Comparison of ENCODE assay signal across 2 cellular contexts in the genomic region with DNA sequence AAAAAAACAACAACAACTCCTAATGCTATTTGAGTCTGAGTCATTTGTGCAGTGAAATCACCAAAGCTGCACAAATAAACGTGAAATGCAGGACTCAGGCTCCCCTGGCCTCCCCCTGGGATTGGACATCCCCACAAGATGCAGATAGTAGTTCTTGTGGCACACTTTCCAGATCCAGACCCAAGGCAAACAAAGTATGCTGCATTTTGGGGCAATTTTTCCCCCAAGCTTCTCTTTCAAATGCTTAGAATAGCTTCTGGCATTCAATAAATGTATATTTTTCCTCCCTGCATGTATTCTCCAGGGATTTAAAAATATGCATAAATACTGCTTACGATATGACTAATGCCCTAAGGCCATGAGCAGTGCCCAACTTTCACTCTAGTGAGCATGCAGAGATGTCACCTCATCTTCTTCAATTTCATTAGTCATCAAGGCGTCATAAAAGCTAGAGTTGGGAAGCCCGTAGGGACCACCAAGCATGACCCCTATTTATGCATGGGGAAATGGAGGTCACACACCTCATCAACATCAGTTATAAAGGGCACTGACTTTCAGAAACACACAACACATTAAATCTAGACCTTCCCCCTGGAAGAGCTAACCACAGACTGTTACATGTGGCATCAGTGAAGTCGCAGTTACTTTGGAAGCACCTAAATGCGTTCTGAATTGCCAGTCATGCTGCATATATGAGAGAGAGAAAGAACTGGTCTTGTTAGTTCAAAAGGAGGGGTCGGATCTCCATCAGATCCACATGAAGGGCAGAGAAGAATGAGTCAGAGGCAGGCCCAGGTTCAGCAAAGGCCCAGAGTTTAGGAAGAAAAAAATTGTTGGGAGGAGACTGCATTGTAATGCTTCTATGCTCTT.
TF ChIP-seq lines count a peak whose summit lies in the region.

No MANE protein-coding gene starts in this region.

TF ChIP-seq in IMR-90, 13 proteins besides CTCF, POLR2A, EP300 and RAD21:
- TF ChIP-seq FOS (IDR thresholded peaks at IDR 0.05; ENCODE audit: low read depth, low read length) = peak; percentile 50
- no peak for TF ChIP-seq BHLHE40 (IDR thresholded peaks at IDR 0.05; ENCODE audit: low read depth, low read length)
- TF ChIP-seq CHD1 (IDR thresholded peaks at IDR 0.05; ENCODE audit: low read depth, low read length) = no peak
- TF ChIP-seq, protein P1, sequence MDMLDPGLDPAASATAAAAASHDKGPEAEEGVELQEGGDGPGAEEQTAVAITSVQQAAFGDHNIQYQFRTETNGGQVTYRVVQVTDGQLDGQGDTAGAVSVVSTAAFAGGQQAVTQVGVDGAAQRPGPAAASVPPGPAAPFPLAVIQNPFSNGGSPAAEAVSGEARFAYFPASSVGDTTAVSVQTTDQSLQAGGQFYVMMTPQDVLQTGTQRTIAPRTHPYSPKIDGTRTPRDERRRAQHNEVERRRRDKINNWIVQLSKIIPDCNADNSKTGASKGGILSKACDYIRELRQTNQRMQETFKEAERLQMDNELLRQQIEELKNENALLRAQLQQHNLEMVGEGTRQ (IDR thresholded peaks at IDR 0.05; ENCODE audit: low read depth, low read length) = no peak
- TF ChIP-seq, protein P2, sequence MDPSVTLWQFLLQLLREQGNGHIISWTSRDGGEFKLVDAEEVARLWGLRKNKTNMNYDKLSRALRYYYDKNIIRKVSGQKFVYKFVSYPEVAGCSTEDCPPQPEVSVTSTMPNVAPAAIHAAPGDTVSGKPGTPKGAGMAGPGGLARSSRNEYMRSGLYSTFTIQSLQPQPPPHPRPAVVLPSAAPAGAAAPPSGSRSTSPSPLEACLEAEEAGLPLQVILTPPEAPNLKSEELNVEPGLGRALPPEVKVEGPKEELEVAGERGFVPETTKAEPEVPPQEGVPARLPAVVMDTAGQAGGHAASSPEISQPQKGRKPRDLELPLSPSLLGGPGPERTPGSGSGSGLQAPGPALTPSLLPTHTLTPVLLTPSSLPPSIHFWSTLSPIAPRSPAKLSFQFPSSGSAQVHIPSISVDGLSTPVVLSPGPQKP (IDR thresholded peaks at IDR 0.05; ENCODE audit: borderline replicate concordance, low read depth, low read length) = no peak
- no peak for TF ChIP-seq MAZ (IDR thresholded peaks at IDR 0.05; ENCODE audit: borderline replicate concordance, low read depth, low read length)

TF ChIP-seq in K562, 482 proteins besides CTCF, POLR2A, EP300 and RAD21:
- TF ChIP-seq FOSL1 (tag; conservative IDR thresholded peaks at IDR 0.05) (0 out of 2 replicates have a peak, but pooled peaks have one; percentile 34), RBM25 (IDR thresholded peaks at IDR 0.05; ENCODE audit: low read depth, low read length, severe bottlenecking) (no peak)
